Comparison of ENCODE assay signal across 19 cellular contexts in genomic region chr11:19604679-19605375, GRCh38.
"Had no signal": no experiment of that assay in that cellular context is flagged by ENCODE, and none has a peak within 500 bp of the region (broad histone marks: within the 10 kb centered on the region; RNA-seq: fewer than 3 reads in every experiment).

No MANE protein-coding gene starts in this region.

- H3K4me3 ChIP-seq: dorsolateral prefrontal cortex, esophagus squamous epithelium, left ventricle myocardium inferior, thyroid gland had no signal

- DNase-seq: activated CD4-positive, alpha-beta T cell treated with anti-CD3 and anti-CD28 coated beads, Interleukin-2, amount 10 ng/mL, durations not matched to agents 7 days and 5 days; activated CD4-positive, CD25-positive, alpha-beta regulatory T cell treated with anti-CD3 and anti-CD28 coated beads, Interleukin-2, amount 50 U/mL, for 72 hours; activated CD8-positive, alpha-beta memory T cell treated with anti-CD3 and anti-CD28 coated beads, Interleukin-2, amount 10 ng/mL, durations not matched to agents 7 days and 5 days; activated CD8-positive, alpha-beta T cell treated with anti-CD3 and anti-CD28 coated beads for 36 hours; activated effector memory CD4-positive, alpha-beta T cell treated with anti-CD3 and anti-CD28 coated beads, Interleukin-2, amount 50 U/mL, for 16 hours; activated naive CD4-positive, alpha-beta T cell treated with anti-CD3 and anti-CD28 coated beads, Interleukin-2, amount 50 U/mL, for 16 hours; activated T-cell treated with anti-CD3 and anti-CD28 coated beads for 4 hours; aorta; brain microvascular endothelial cell; central memory CD4-positive, alpha-beta T cell; dorsolateral prefrontal cortex; esophagus squamous epithelium; foreskin keratinocyte; left ventricle myocardium inferior; natural killer cell; stimulated activated CD4-positive, alpha-beta T cell treated with anti-CD3 and anti-CD28 coated beads, Interleukin-4, amount 100 ng/mL, for 24 hours; stimulated activated naive CD4-positive, alpha-beta T cell treated with Interleukin-2 at 50 U/mL for 16 hours; thyroid gland had no signal

- H3K4me1 Mint-ChIP-seq: activated CD4-positive, alpha-beta T cell treated with anti-CD3 and anti-CD28 coated beads, Interleukin-2, amount 10 ng/mL, durations not matched to agents 7 days and 5 days; activated CD8-positive, alpha-beta memory T cell treated with anti-CD3 and anti-CD28 coated beads, Interleukin-2, amount 10 ng/mL, durations not matched to agents 7 days and 5 days; natural killer cell had no signal

- H3K36me3 Mint-ChIP-seq: activated CD8-positive, alpha-beta memory T cell treated with anti-CD3 and anti-CD28 coated beads, Interleukin-2, amount 10 ng/mL, durations not matched to agents 7 days and 5 days; mesothelial cell of epicardium; natural killer cell had no signal

- H3K36me3 ChIP-seq: brain microvascular endothelial cell, esophagus squamous epithelium, left ventricle myocardium inferior, thyroid gland had no signal

- ATAC-seq: activated CD8-positive, alpha-beta memory T cell treated with anti-CD3 and anti-CD28 coated beads, Interleukin-2, amount 10 ng/mL, durations not matched to agents 7 days and 5 days; activated CD8-positive, alpha-beta T cell treated with anti-CD3 and anti-CD28 coated beads for 36 hours; foreskin keratinocyte; natural killer cell had no signal

- H3K27me3 Mint-ChIP-seq: activated CD4-positive, alpha-beta T cell treated with anti-CD3 and anti-CD28 coated beads, Interleukin-2, amount 10 ng/mL, durations not matched to agents 7 days and 5 days had no signal

- H3K4me1 ChIP-seq: foreskin keratinocyte had no signal

- H3K27me3 ChIP-seq: brain microvascular endothelial cell, dorsolateral prefrontal cortex, esophagus squamous epithelium, thyroid gland had no signal

- H3K27ac ChIP-seq: brain microvascular endothelial cell, esophagus squamous epithelium, foreskin keratinocyte had no signal

- H3K9me3 Mint-ChIP-seq: activated CD4-positive, alpha-beta T cell treated with anti-CD3 and anti-CD28 coated beads, Interleukin-2, amount 10 ng/mL, durations not matched to agents 7 days and 5 days; natural killer cell had no signal

- H3K27ac Mint-ChIP-seq: activated CD4-positive, alpha-beta T cell treated with anti-CD3 and anti-CD28 coated beads, Interleukin-2, amount 10 ng/mL, durations not matched to agents 7 days and 5 days; activated CD8-positive, alpha-beta memory T cell treated with anti-CD3 and anti-CD28 coated beads, Interleukin-2, amount 10 ng/mL, durations not matched to agents 7 days and 5 days; activated CD8-positive, alpha-beta T cell treated with anti-CD3 and anti-CD28 coated beads for 36 hours; mesothelial cell of epicardium; natural killer cell had no signal

- H3K4me3 Mint-ChIP-seq: activated CD4-positive, alpha-beta T cell treated with anti-CD3 and anti-CD28 coated beads, Interleukin-2, amount 10 ng/mL, durations not matched to agents 7 days and 5 days; activated CD8-positive, alpha-beta memory T cell treated with anti-CD3 and anti-CD28 coated beads, Interleukin-2, amount 10 ng/mL, durations not matched to agents 7 days and 5 days; activated CD8-positive, alpha-beta T cell treated with anti-CD3 and anti-CD28 coated beads for 36 hours; mesothelial cell of epicardium; natural killer cell had no signal

- H3K9me3 ChIP-seq: esophagus squamous epithelium, left ventricle myocardium inferior, thyroid gland had no signal
